Comparison of ENCODE assay signal across 8 cellular contexts in the genomic region with DNA sequence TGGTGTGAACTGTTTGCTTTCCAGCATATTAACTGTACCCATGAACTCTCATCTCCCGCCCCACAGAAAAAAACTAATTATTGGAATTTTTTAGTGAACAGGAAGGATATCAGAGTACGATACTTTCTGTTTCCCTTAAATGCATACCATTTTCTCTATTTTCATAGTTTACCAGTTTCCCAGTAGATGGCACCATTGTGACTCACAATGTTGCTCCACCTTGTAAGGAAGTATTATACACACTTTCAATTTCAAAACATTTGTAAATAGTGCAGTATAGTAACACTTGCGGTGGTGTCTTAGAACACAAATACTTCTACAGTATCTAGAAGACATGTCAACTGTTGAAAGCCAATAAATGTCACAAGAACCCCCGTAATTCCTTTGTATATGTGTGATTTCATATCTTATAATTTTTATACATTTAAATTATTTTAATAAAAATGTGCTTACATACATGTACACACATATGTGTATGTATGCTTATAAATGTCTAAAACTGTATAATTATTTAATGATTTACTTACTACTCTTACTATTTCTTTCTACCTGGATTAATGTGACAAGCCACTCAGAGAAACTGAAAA.
DNase-seq lines count a peak whose midpoint lies in the region; ATAC-seq, FAIRE-seq and TF ChIP-seq lines count a peak whose summit lies in the region.

No MANE protein-coding gene starts in this region.

- H3K4me1 ChIP-seq in Panc1 (ENCODE audit: control insufficient read depth, insufficient read depth, low read length) (no peaks in the 10 kb centered on the region), mesendoderm (ENCODE audit: control insufficient read depth, low read depth, low read length) (no peaks in the 10 kb centered on the region)

- H3K27me3 ChIP-seq in Panc1 (ENCODE audit: control insufficient read depth, insufficient read depth, low read length) (no peaks in the 10 kb centered on the region), mesendoderm (ENCODE audit: insufficient read depth, low read length, poor library complexity) (no peaks in the 10 kb centered on the region)

- peak; percentile 44 for FAIRE-seq in G401.6 (lab: Jason Lieb, UNC)

- no peaks in the 10 kb centered on the region for H3K79me2 ChIP-seq in mesendoderm (ENCODE audit: control insufficient read depth, insufficient read depth, low read length)

- CTCF ChIA-PET in Panc1 (lab: Charles Lee) = no interaction called here

- H3K9me3 ChIP-seq in Panc1 (ENCODE audit: control insufficient read depth, insufficient read depth, low read depth, low read length) = no peaks in the 10 kb centered on the region

- POLR2A ChIA-PET in Panc1 (lab: Charles Lee) = no interaction called here

- no peak overlapping the region for H3K23ac ChIP-seq in mesendoderm (ENCODE audit: low read length)

- H3K79me1 ChIP-seq in mesendoderm (ENCODE audit: low read length) = no peaks in the 10 kb centered on the region

- no peak overlapping the region for H2BK15ac ChIP-seq in mesendoderm (replicated peaks; ENCODE audit: low read depth)

- no peak overlapping the region for H3K56ac ChIP-seq in mesendoderm (ENCODE audit: low read length)

- no peak overlapping the region for H3K9ac ChIP-seq in mesendoderm (ENCODE audit: low read length)

- ATAC-seq in GM19452 (IDR thresholded peaks at IDR 0.05; ENCODE audit: unreplicated experiment) (peak; percentile 98), HG03457 (IDR thresholded peaks at IDR 0.05; ENCODE audit: unreplicated experiment) (peak; percentile 98), Panc1 (0 out of 2 replicates have a peak, but pooled peaks have one; percentile 60)

- H3K18ac ChIP-seq in mesendoderm (ENCODE audit: low read length) = no peak overlapping the region

- H3K4me2 ChIP-seq in mesendoderm (ENCODE audit: low read length) = no peak overlapping the region

- no peak overlapping the region for H2BK120ac ChIP-seq in mesendoderm (ENCODE audit: low read depth, low read length)

- no CpG with 5 or more reads among the region's 4 CpGs for WGBS in mesendoderm (ENCODE audit: extremely low coverage, insufficient coverage, low lambda C conversion rate)

- no peak overlapping the region for H3K4ac ChIP-seq in mesendoderm (ENCODE audit: low read depth, low read length)

- no peak overlapping the region for H4K8ac ChIP-seq in mesendoderm (ENCODE audit: low read depth, low read length)

- in situ Hi-C loops in Panc1 (cut with HindIII; ENCODE audit: low pct_unique_long_range_greater_than_20kb, low sequenced_read_pairs) = no loop called here

- intact Hi-C loops in Panc1 (cut with micrococcal nuclease; ENCODE audit: unreplicated experiment) = no loop called here

- no peak overlapping the region for H2AK5ac ChIP-seq in mesendoderm (ENCODE audit: low read length)

- H4K5ac ChIP-seq in mesendoderm (ENCODE audit: low read length) = no peak overlapping the region

- BruUV-seq in Panc1 (replicated peaks; lab: Mats Ljungman, UMichigan) = no TSS peak

- H3K4me3 ChIP-seq in Panc1 (ENCODE audit: low read depth in 2 of 2, low read length in 2 of 2) = peak overlapping the region; percentile 4 to 17; a peak in 1 of 4 replicates
- H3K4me3 ChIP-seq in mesendoderm (ENCODE audit: low read length) = no peak overlapping the region

- H3K36me3 ChIP-seq in Panc1 (ENCODE audit: control insufficient read depth, insufficient read depth, low read length) = no peaks in the 10 kb centered on the region
- H3K36me3 ChIP-seq in mesendoderm (ENCODE audit: control insufficient read depth, insufficient read depth, low read length) = no peaks in the 10 kb centered on the region

- TF ChIP-seq CTCF in Panc1 (IDR thresholded peaks at IDR 0.05) = peak; percentile 48; the same call in 1 of the 2 replicates

- H2BK5ac ChIP-seq in mesendoderm (ENCODE audit: low read length) = no peak overlapping the region

- H3K27ac ChIP-seq in Panc1 (ENCODE audit: low read length) (no peak overlapping the region), mesendoderm (ENCODE audit: low read depth, low read length) (no peak overlapping the region)

- no peak for DNase-seq in Panc1 (ENCODE audit: low read depth, low spot score)
- peak; percentile 69 for DNase-seq in dermis blood vessel endothelial cell
- peak; percentile 22 for DNase-seq in mesendoderm
- no peak for DNase-seq in D341Med (ENCODE audit: low spot score)
- no peak for DNase-seq in stimulated activated CD4-positive, alpha-beta T cell treated with anti-CD3 and anti-CD28 coated beads, Interleukin-15, amount 100 ng/mL, for 24 hours

Comparison
In these comparisons a context has a peak if more than half of its experiments do, and no peak if none do; other contexts are left out.
1. DNase-seq: peak in dermis blood vessel endothelial cell (single experiment) and mesendoderm (single experiment); none in Panc1 (single experiment), D341Med (single experiment) and stimulated activated CD4-positive, alpha-beta T cell treated with anti-CD3 and anti-CD28 coated beads, Interleukin-15, amount 100 ng/mL, for 24 hours (single experiment).
2. Peak in every context shown above with its lines, with median percentiles within 50 percentile points of each other: ATAC-seq.